Comparison of ENCODE assay signal across 32 cellular contexts in genomic region chr2:46649004-46649403, GRCh38.
"Had no signal": no experiment of that assay in that cellular context is flagged by ENCODE, and none has a peak within 500 bp of the region (broad histone marks: within the 10 kb centered on the region; RNA-seq: fewer than 3 reads in every experiment).

No MANE protein-coding gene starts in this region.

- H3K36me3 ChIP-seq: adrenal gland, cardiac muscle cell, colonic mucosa, esophagus squamous epithelium, gastroesophageal sphincter had no signal

- H3K27ac Mint-ChIP-seq: activated CD4-positive, alpha-beta memory T cell treated with anti-CD3 and anti-CD28 coated beads for 36 hours; activated CD4-positive, alpha-beta T cell treated with anti-CD3 and anti-CD28 coated beads for 36 hours; activated CD4-positive, alpha-beta T cell treated with anti-CD3 and anti-CD28 coated beads, Interleukin-2, amount 10 ng/mL, durations not matched to agents 24 days and 14 days; activated CD8-positive, alpha-beta memory T cell treated with anti-CD3 and anti-CD28 coated beads, Interleukin-2, amount 10 ng/mL, durations not matched to agents 7 days and 5 days; activated CD8-positive, alpha-beta T cell treated with anti-CD3 and anti-CD28 coated beads, Interleukin-2, amount 10 ng/mL, durations not matched to agents 7 days and 5 days; activated naive CD4-positive, alpha-beta T cell treated with anti-CD3 and anti-CD28 coated beads for 36 hours; activated naive CD4-positive, alpha-beta T cell treated with anti-CD3 and anti-CD28 coated beads, Interleukin-2, amount 50 U/mL, for 24 hours; activated naive CD8-positive, alpha-beta T cell treated with anti-CD3 and anti-CD28 coated beads for 36 hours; activated naive CD8-positive, alpha-beta T cell treated with anti-CD3 and anti-CD28 coated beads, Interleukin-2, amount 50 U/mL, for 24 hours; activated T-helper 1 cell treated with anti-CD3 and anti-CD28 coated beads, Interleukin-12 subunit alpha, Interleukin-12 subunit beta, Interleukin-2, Interleukin-4 antibody, amounts not matched to agents 30 ng/mL and 10 ng/mL and 1 ng/mL, durations not matched to agents 14 hours and 24 hours and 36 hours; activated T-helper 2 cell treated with anti-CD3 and anti-CD28 coated beads, Interferon-gamma antibody, Interleukin-2, Interleukin-4, amounts not matched to agents 10 μg/mL and 5 μg/mL and 100 μg/mL, durations not matched to agents 14 hours and 24 hours and 36 hours; T-helper 17 cell; T-helper 2 cell treated with Interferon-gamma antibody and Interleukin-4, amounts not matched to agents 5 μg/mL and 100 μg/mL, for 36 hours had no signal

- H3K4me1 Mint-ChIP-seq: activated CD4-positive, alpha-beta T cell treated with anti-CD3 and anti-CD28 coated beads, Interleukin-2, amount 10 ng/mL, durations not matched to agents 24 days and 14 days; activated naive CD4-positive, alpha-beta T cell treated with anti-CD3 and anti-CD28 coated beads, Interleukin-2, amount 50 U/mL, for 24 hours; T-helper 17 cell had no signal

- DNase-seq: activated CD4-positive, alpha-beta memory T cell treated with anti-CD3 and anti-CD28 coated beads for 36 hours; activated CD4-positive, alpha-beta T cell treated with anti-CD3 and anti-CD28 coated beads for 36 hours; activated CD4-positive, alpha-beta T cell treated with anti-CD3 and anti-CD28 coated beads, Interleukin-2, amount 10 ng/mL, durations not matched to agents 24 days and 14 days; activated CD4-positive, CD25-positive, alpha-beta regulatory T cell; activated CD4-positive, CD25-positive, alpha-beta regulatory T cell treated with anti-CD3 and anti-CD28 coated beads, Interleukin-2, amount 50 U/mL, for 72 hours; activated CD8-positive, alpha-beta memory T cell treated with anti-CD3 and anti-CD28 coated beads, Interleukin-2, amount 10 ng/mL, durations not matched to agents 7 days and 5 days; activated CD8-positive, alpha-beta memory T cell treated with anti-CD3 and anti-CD28 coated beads, Interleukin-2, amount 50 U/mL, for 4 hours; activated CD8-positive, alpha-beta T cell treated with anti-CD3 and anti-CD28 coated beads, Interleukin-2, amount 10 ng/mL, durations not matched to agents 7 days and 5 days; activated effector memory CD4-positive, alpha-beta T cell treated with anti-CD3 and anti-CD28 coated beads, Interleukin-2, amount 50 U/mL, for 16 hours; activated naive CD4-positive, alpha-beta T cell treated with anti-CD3 and anti-CD28 coated beads for 36 hours; activated naive CD8-positive, alpha-beta T cell treated with anti-CD3 and anti-CD28 coated beads for 36 hours; activated naive CD8-positive, alpha-beta T cell treated with anti-CD3 and anti-CD28 coated beads, Interleukin-2, amount 50 U/mL, for 24 hours; activated T-cell treated with anti-CD3 and anti-CD28 coated beads, Interleukin-2, amount 50 U/mL, for 1 hour; activated T-cell treated with anti-CD3 and anti-CD28 coated beads, Interleukin-2, amount 50 U/mL, for 48 hours; adrenal gland; aorta; body of pancreas; central memory CD4-positive, alpha-beta T cell; cerebellar nuclear complex; colonic mucosa; effector CD8-positive, alpha-beta T cell; esophagus squamous epithelium; foreskin melanocyte; T-helper 1 cell; T-helper 17 cell; T1000 had no signal

- ATAC-seq: activated CD4-positive, alpha-beta T cell treated with anti-CD3 and anti-CD28 coated beads for 36 hours; activated CD8-positive, alpha-beta memory T cell treated with anti-CD3 and anti-CD28 coated beads, Interleukin-2, amount 10 ng/mL, durations not matched to agents 7 days and 5 days; activated CD8-positive, alpha-beta T cell treated with anti-CD3 and anti-CD28 coated beads, Interleukin-2, amount 10 ng/mL, durations not matched to agents 7 days and 5 days; activated naive CD8-positive, alpha-beta T cell treated with anti-CD3 and anti-CD28 coated beads, Interleukin-2, amount 50 U/mL, for 24 hours; body of pancreas; gastroesophageal sphincter; T-helper 17 cell had no signal

- H3K27me3 ChIP-seq: adrenal gland, body of pancreas, cardiac muscle cell, colonic mucosa, gastroesophageal sphincter had no signal

- H3K9me3 Mint-ChIP-seq: activated CD4-positive, alpha-beta memory T cell treated with anti-CD3 and anti-CD28 coated beads for 36 hours; activated CD4-positive, alpha-beta T cell treated with anti-CD3 and anti-CD28 coated beads, Interleukin-2, amount 10 ng/mL, durations not matched to agents 24 days and 14 days; activated naive CD4-positive, alpha-beta T cell treated with anti-CD3 and anti-CD28 coated beads for 36 hours; activated naive CD4-positive, alpha-beta T cell treated with anti-CD3 and anti-CD28 coated beads, Interleukin-2, amount 50 U/mL, for 24 hours; activated naive CD8-positive, alpha-beta T cell treated with anti-CD3 and anti-CD28 coated beads for 36 hours; activated naive CD8-positive, alpha-beta T cell treated with anti-CD3 and anti-CD28 coated beads, Interleukin-2, amount 50 U/mL, for 24 hours; activated T-helper 1 cell treated with anti-CD3 and anti-CD28 coated beads, Interleukin-12 subunit alpha, Interleukin-12 subunit beta, Interleukin-2, Interleukin-4 antibody, amounts not matched to agents 30 ng/mL and 10 ng/mL and 1 ng/mL, durations not matched to agents 14 hours and 24 hours and 36 hours; activated T-helper 2 cell treated with anti-CD3 and anti-CD28 coated beads, Interferon-gamma antibody, Interleukin-2, Interleukin-4, amounts not matched to agents 10 μg/mL and 5 μg/mL and 100 μg/mL, durations not matched to agents 14 hours and 24 hours and 36 hours; T-helper 2 cell treated with Interferon-gamma antibody and Interleukin-4, amounts not matched to agents 5 μg/mL and 100 μg/mL, for 36 hours had no signal

- H3K4me1 ChIP-seq: body of pancreas, colonic mucosa had no signal

- H3K4me3 ChIP-seq: adrenal gland, body of pancreas, cardiac muscle cell, colonic mucosa, esophagus squamous epithelium, gastroesophageal sphincter had no signal

- H3K36me3 Mint-ChIP-seq: activated CD4-positive, alpha-beta memory T cell treated with anti-CD3 and anti-CD28 coated beads for 36 hours; activated CD8-positive, alpha-beta memory T cell treated with anti-CD3 and anti-CD28 coated beads, Interleukin-2, amount 10 ng/mL, durations not matched to agents 7 days and 5 days; activated naive CD4-positive, alpha-beta T cell treated with anti-CD3 and anti-CD28 coated beads, Interleukin-2, amount 50 U/mL, for 24 hours; activated naive CD8-positive, alpha-beta T cell treated with anti-CD3 and anti-CD28 coated beads for 36 hours had no signal

- H3K27ac ChIP-seq: adrenal gland, body of pancreas, cardiac muscle cell, colonic mucosa, esophagus squamous epithelium had no signal

- H3K9me3 ChIP-seq: adrenal gland, body of pancreas, colonic mucosa, esophagus squamous epithelium, gastroesophageal sphincter had no signal

- H3K27me3 Mint-ChIP-seq: activated CD4-positive, alpha-beta memory T cell treated with anti-CD3 and anti-CD28 coated beads for 36 hours; activated CD4-positive, alpha-beta T cell treated with anti-CD3 and anti-CD28 coated beads for 36 hours; activated CD8-positive, alpha-beta memory T cell treated with anti-CD3 and anti-CD28 coated beads, Interleukin-2, amount 10 ng/mL, durations not matched to agents 7 days and 5 days; activated naive CD4-positive, alpha-beta T cell treated with anti-CD3 and anti-CD28 coated beads, Interleukin-2, amount 50 U/mL, for 24 hours; activated naive CD8-positive, alpha-beta T cell treated with anti-CD3 and anti-CD28 coated beads for 36 hours; activated naive CD8-positive, alpha-beta T cell treated with anti-CD3 and anti-CD28 coated beads, Interleukin-2, amount 50 U/mL, for 24 hours; T-helper 17 cell had no signal

- H3K4me3 Mint-ChIP-seq: activated CD4-positive, alpha-beta memory T cell treated with anti-CD3 and anti-CD28 coated beads for 36 hours; activated CD4-positive, alpha-beta T cell treated with anti-CD3 and anti-CD28 coated beads for 36 hours; activated CD4-positive, alpha-beta T cell treated with anti-CD3 and anti-CD28 coated beads, Interleukin-2, amount 10 ng/mL, durations not matched to agents 24 days and 14 days; activated CD8-positive, alpha-beta memory T cell treated with anti-CD3 and anti-CD28 coated beads, Interleukin-2, amount 10 ng/mL, durations not matched to agents 7 days and 5 days; activated CD8-positive, alpha-beta T cell treated with anti-CD3 and anti-CD28 coated beads, Interleukin-2, amount 10 ng/mL, durations not matched to agents 7 days and 5 days; activated naive CD4-positive, alpha-beta T cell treated with anti-CD3 and anti-CD28 coated beads for 36 hours; activated naive CD4-positive, alpha-beta T cell treated with anti-CD3 and anti-CD28 coated beads, Interleukin-2, amount 50 U/mL, for 24 hours; activated naive CD8-positive, alpha-beta T cell treated with anti-CD3 and anti-CD28 coated beads for 36 hours; activated naive CD8-positive, alpha-beta T cell treated with anti-CD3 and anti-CD28 coated beads, Interleukin-2, amount 50 U/mL, for 24 hours; activated T-helper 1 cell treated with anti-CD3 and anti-CD28 coated beads, Interleukin-12 subunit alpha, Interleukin-12 subunit beta, Interleukin-2, Interleukin-4 antibody, amounts not matched to agents 30 ng/mL and 10 ng/mL and 1 ng/mL, durations not matched to agents 14 hours and 24 hours and 36 hours; T-helper 17 cell; T-helper 2 cell treated with Interferon-gamma antibody and Interleukin-4, amounts not matched to agents 5 μg/mL and 100 μg/mL, for 36 hours had no signal
